Comparison of ENCODE assay signal across 1 cellular context in genomic region chr12:14284189-14284722, GRCh38.
A peak's percentile ranks its signal among the peaks of the same experiment; 100 is the strongest.
TF ChIP-seq lines count a peak whose summit lies in the region.

No MANE protein-coding gene starts in this region.

TF ChIP-seq in K562, 482 proteins besides CTCF, POLR2A, EP300 and RAD21 (continued from another document and continues in another):
- TF ChIP-seq MGA (IDR thresholded peaks at IDR 0.05) (peak; percentile 62), ZNF584 (CRISPR knock-in tag; IDR thresholded peaks at IDR 0.05; ENCODE audit: low read depth) (peak; percentile 60; the same call in 1 of the 2 replicates), HES1 (IDR thresholded peaks at IDR 0.05; ENCODE audit: low read depth) (no peak), ZKSCAN8 (CRISPR knock-in tag; IDR thresholded peaks at IDR 0.05) (no peak), NCOR1 (IDR thresholded peaks at IDR 0.05) (peak; percentile 61), DACH1 (IDR thresholded peaks at IDR 0.05; ENCODE audit: partially characterized antibody) (peak; percentile 72), SMARCC2 (IDR thresholded peaks at IDR 0.05; ENCODE audit: low read depth) (0 out of 2 replicates have a peak, but pooled peaks have one; percentile 27), ZNF146 (CRISPR knock-in tag; IDR thresholded peaks at IDR 0.05; ENCODE audit: unreplicated experiment) (no peak), THRB (CRISPR knock-in tag; conservative IDR thresholded peaks at IDR 0.05) (no peak), ZNF583 (CRISPR knock-in tag; IDR thresholded peaks at IDR 0.05) (no peak), CREB3 (tag; conservative IDR thresholded peaks at IDR 0.05; ENCODE audit: low read depth) (peak; percentile 40; the same call in 1 of the 2 replicates), ARHGAP35 (IDR thresholded peaks at IDR 0.05; ENCODE audit: partially characterized antibody) (no peak), ZNF639 (CRISPR knock-in tag; conservative IDR thresholded peaks at IDR 0.05 in 1 of 2, IDR thresholded peaks at IDR 0.05 in 1 of 2) (peak in 1 of 2 experiments; percentile 64; a peak in 1 of 4 replicates), ATF1 (CRISPR knock-in tag; IDR thresholded peaks at IDR 0.05) (no peak), ATF1 (tag; IDR thresholded peaks at IDR 0.05) (no peak), CBX1 (IDR thresholded peaks at IDR 0.05; ENCODE audit: low read depth) (peak; percentile 53; the same call in 1 of the 2 replicates), PHF21A (IDR thresholded peaks at IDR 0.05; ENCODE audit: borderline replicate concordance, low read depth) (no peak), ARID1B (IDR thresholded peaks at IDR 0.05) (peak; percentile 64; the same call in 1 of the 2 replicates), MNT (conservative IDR thresholded peaks at IDR 0.05) (peak in 1 of 2 experiments; percentile 44; a peak in 2 of 4 replicates), CBFA2T2 (conservative IDR thresholded peaks at IDR 0.05) (peak; percentile 66), HNRNPK (IDR thresholded peaks at IDR 0.05; ENCODE audit: low read depth, low read length, poor library complexity, severe bottlenecking) (no peak), MYC (IDR thresholded peaks at IDR 0.05; ENCODE audit: low read depth, low read length) (peak; percentile 35; the same call in 1 of the 2 replicates), MYC (CRISPR knock-in tag; IDR thresholded peaks at IDR 0.05; ENCODE audit: borderline replicate concordance, low read depth) (no peak), SMAD4 (CRISPR knock-in tag; conservative IDR thresholded peaks at IDR 0.05) (peak; percentile 81), HDAC2 (IDR thresholded peaks at IDR 0.05) (0 out of 2 replicates have a peak, but pooled peaks have one; percentile 53), HINFP (tag; conservative IDR thresholded peaks at IDR 0.05; ENCODE audit: low read depth) (0 out of 2 replicates have a peak, but pooled peaks have one; percentile 37), ZSCAN32 (CRISPR knock-in tag; IDR thresholded peaks at IDR 0.05) (no peak), GTF3C2 (IDR thresholded peaks at IDR 0.05; ENCODE audit: borderline replicate concordance, extremely low read depth, insufficient read length) (no peak), GATA2 (CRISPR knock-in tag; IDR thresholded peaks at IDR 0.05) (peak; percentile 62; the same call in 1 of the 2 replicates), ELK3 (CRISPR knock-in tag; IDR thresholded peaks at IDR 0.05) (no peak), DPF2 (IDR thresholded peaks at IDR 0.05) (peak; percentile 51; the same call in 1 of the 2 replicates), NR2C1 (IDR thresholded peaks at IDR 0.05) (no peak), NR2C1 (tag; IDR thresholded peaks at IDR 0.05) (0 out of 2 replicates have a peak, but pooled peaks have one; percentile 30), ESRRB (CRISPR knock-in tag; IDR thresholded peaks at IDR 0.05; ENCODE audit: borderline replicate concordance) (no peak), L3MBTL2 (IDR thresholded peaks at IDR 0.05) (peak; percentile 74), SOX6 (IDR thresholded peaks at IDR 0.05) (no peak; the same call in 1 of the 2 replicates)
